In the genomic region with DNA sequence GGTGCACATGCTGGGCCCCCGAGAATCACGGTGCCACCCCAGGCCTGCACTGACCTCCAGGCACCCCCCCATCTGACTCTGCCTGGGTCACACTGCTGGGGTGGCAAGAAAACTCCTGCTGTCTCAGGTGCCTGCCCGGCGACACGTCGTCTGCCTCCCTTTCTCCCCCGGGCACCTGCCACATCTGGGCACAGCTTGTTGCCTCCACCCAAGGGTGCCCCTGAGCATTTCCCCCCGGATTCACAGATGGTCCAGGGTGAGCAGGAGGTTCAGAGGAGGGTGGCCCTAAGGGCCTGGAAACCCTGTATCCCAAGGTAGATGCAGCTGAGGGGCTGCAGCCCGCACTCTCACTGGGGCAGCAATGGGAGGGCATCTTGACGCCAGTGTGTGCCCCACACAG, we compare ENCODE assay signal across 25 cellular contexts. TPM values are rescaled to one million over a fixed set of nuclear protein-coding genes. Genes with fewer than 3 reads are reported as not detected.
DNase-seq lines count a peak whose midpoint lies in the region.
"Had no signal": no experiment of that assay in that cellular context is flagged by ENCODE, and none has a peak within 500 bp of the region (broad histone marks: within the 10 kb centered on the region; RNA-seq: fewer than 3 reads in every experiment).

No MANE protein-coding gene starts in this region.

- H2BK5ac ChIP-seq in trophoblast cell (ENCODE audit: low read depth, low read length, poor library complexity), result no peak overlapping the region

- H3K18ac ChIP-seq in trophoblast cell (ENCODE audit: low read length), result no peak overlapping the region

- H3K4ac ChIP-seq in trophoblast cell (ENCODE audit: low read depth, low read length), result no peak overlapping the region

- H4K20me1 ChIP-seq in BLaER1, result no peaks in the 10 kb centered on the region
- peaks cover 0 to 11% (median 0%) of the 10 kb centered on the region in 11 experiments; a peak in 2 of 22 replicates for H4K20me1 ChIP-seq in BLaER1 treated with 17β-estradiol and CSF1 and Interleukin-3, amounts not matched to agents 10 nM and 100 nM

- H3K36me3 ChIP-seq in BLaER1 (no peaks in the 10 kb centered on the region), trophoblast cell (ENCODE audit: control insufficient read depth in 1 of 2, insufficient read depth in 2 of 2, low read length in 2 of 2) (no peaks in the 10 kb centered on the region)
- H3K36me3 ChIP-seq in BLaER1 treated with 17β-estradiol and CSF1 and Interleukin-3, amounts not matched to agents 10 nM and 100 nM, result no peaks in the 10 kb centered on the region
- H3K36me3 ChIP-seq: BE2C had no signal

- H3K4me3 ChIP-seq in BLaER1 (0 out of 2 replicates have a peak overlapping the region, but pooled peaks have one; percentile 69), trophoblast cell (ENCODE audit: low read depth, low read length) (peak overlapping the region; percentile 13)
- H3K4me3 ChIP-seq in BLaER1 treated with 17β-estradiol and CSF1 and Interleukin-3, amounts not matched to agents 10 nM and 100 nM, result peak overlapping the region in 1 of 10 experiments; percentile 68; a peak in 1 of 20 replicates
- H3K4me3 ChIP-seq: GM12878 had no signal

- WGBS in trophoblast cell (ENCODE audit: extremely low coverage, insufficient coverage, insufficient read length), result no CpG with 5 or more reads among the region's 10 CpGs

- H3K79me1 ChIP-seq in trophoblast cell (ENCODE audit: low read length), result no peaks in the 10 kb centered on the region

- H3K27ac ChIP-seq in BLaER1 (peak overlapping the region; percentile 94), trophoblast cell (ENCODE audit: low read depth, low read length) (no peak overlapping the region)
- peak overlapping the region in 4 of 11 experiments; percentile 7 to 77 (median 70); a peak in 3 of 22 replicates for H3K27ac ChIP-seq in BLaER1 treated with 17β-estradiol and CSF1 and Interleukin-3, amounts not matched to agents 10 nM and 100 nM

- H2AK5ac ChIP-seq in trophoblast cell (ENCODE audit: low read length), result no peak overlapping the region

- DNase-seq in NCI-H69 (lab: John Stamatoyannopoulos, UW) (peak; percentile 29), trophoblast cell (no peak), ecto neural progenitor cell (ENCODE audit: low spot score) (no peak)
- DNase-seq in activated CD4-positive, alpha-beta T cell treated with anti-CD3 and anti-CD28 coated beads for 4 hours, result no peak
- no peak for DNase-seq in activated CD8-positive, alpha-beta memory T cell treated with anti-CD3 and anti-CD28 coated beads, Interleukin-2, amount 50 U/mL, for 48 hours
- DNase-seq: 8988T; ACHN; BE2C; C1 segment of cervical spinal cord; CD4-positive, CD25-positive, alpha-beta regulatory T cell; CD8-positive, alpha-beta memory T cell; COR-L47; DMS 273 treated with DMSO at 0.1 percent for 48 hours; DMS153; DMS53; DMS79; DND-41; EL; GDM1 had no signal

- H4K91ac ChIP-seq in trophoblast cell (ENCODE audit: low read depth, low read length), result no peak overlapping the region

- no peak overlapping the region for H2AFZ ChIP-seq in trophoblast cell (ENCODE audit: insufficient read depth, low read length, poor library complexity)

- H3K4me1 ChIP-seq in BLaER1 (peaks cover 95% of the 10 kb centered on the region), trophoblast cell (ENCODE audit: control insufficient read depth in 1 of 2, insufficient read depth in 2 of 2, low read length in 2 of 2) (peaks cover 0 to 2% of the 10 kb centered on the region in 2 experiments)
- H3K4me1 ChIP-seq in BLaER1 treated with 17β-estradiol and CSF1 and Interleukin-3, amounts not matched to agents 10 nM and 100 nM, result peaks cover 62 to 100% (median 99%) of the 10 kb centered on the region in 10 experiments

- no peak overlapping the region for H4K12ac ChIP-seq in trophoblast cell (ENCODE audit: low read depth, low read length)

- H4K8ac ChIP-seq in trophoblast cell (ENCODE audit: low read depth, low read length), result no peak overlapping the region

- H3K27me3 ChIP-seq in BLaER1, result no peaks in the 10 kb centered on the region
- peaks cover 0 to 43% (median 0%) of the 10 kb centered on the region in 11 experiments; a peak in 7 of 22 replicates for H3K27me3 ChIP-seq in BLaER1 treated with 17β-estradiol and CSF1 and Interleukin-3, amounts not matched to agents 10 nM and 100 nM
- H3K27me3 ChIP-seq in trophoblast cell (ENCODE audit: insufficient read depth, low read length), result no peaks in the 10 kb centered on the region
- H3K27me3 ChIP-seq: BE2C had no signal

- H3K4me2 ChIP-seq in BLaER1, result peak overlapping the region; percentile 93
- H3K4me2 ChIP-seq in BLaER1 treated with 17β-estradiol and CSF1 and Interleukin-3, amounts not matched to agents 10 nM and 100 nM, result peak overlapping the region; percentile 3 to 100 (median 97); a peak in 20 of 22 replicates
- H3K4me2 ChIP-seq in trophoblast cell (ENCODE audit: low read length), result no peak overlapping the region

- H3K9ac ChIP-seq in BLaER1 (peak overlapping the region; percentile 84), trophoblast cell (ENCODE audit: low read length) (no peak overlapping the region)
- peak overlapping the region in 5 of 11 experiments; percentile 69 to 81 (median 77); a peak in 7 of 22 replicates for H3K9ac ChIP-seq in BLaER1 treated with 17β-estradiol and CSF1 and Interleukin-3, amounts not matched to agents 10 nM and 100 nM

- H3K23ac ChIP-seq in trophoblast cell (ENCODE audit: low read length), result no peak overlapping the region

- H3K79me2 ChIP-seq in trophoblast cell (ENCODE audit: control insufficient read depth, insufficient read depth, low read length, poor library complexity), result no peaks in the 10 kb centered on the region

- no peak overlapping the region for H3K14ac ChIP-seq in trophoblast cell (ENCODE audit: low read length)

- no peaks in the 10 kb centered on the region for H3K9me3 ChIP-seq in BLaER1
- no peaks in the 10 kb centered on the region for H3K9me3 ChIP-seq in BLaER1 treated with 17β-estradiol and CSF1 and Interleukin-3, amounts not matched to agents 10 nM and 100 nM (replicated peaks in 1 of 11)
- H3K9me3 ChIP-seq in trophoblast cell (ENCODE audit: insufficient read depth, low read depth, low read length), result peaks cover 1% of the 10 kb centered on the region
- H3K9me3 ChIP-seq: BE2C had no signal

- no peak overlapping the region for H2BK12ac ChIP-seq in trophoblast cell (ENCODE audit: low read length)

- H2BK120ac ChIP-seq in trophoblast cell (ENCODE audit: insufficient read depth, low read length, poor library complexity), result no peak overlapping the region

RNA-seq across cellular contexts. Expression of gene QSOX2, which starts 14.9 kb away (rescaled TPM):
- 3.9 and 4.3 TPM in 2 replicates for polyA plus RNA-seq in trophoblast cell (2013)

RNA-seq across cellular contexts. Expression of gene CCDC187, which starts 43.4 kb away (rescaled TPM):
- polyA plus RNA-seq in trophoblast cell (2013), result 0.04 TPM in 2 replicates
- polyA plus RNA-seq: AG04450; CD14-positive monocyte; CD4-positive, alpha-beta memory T cell; CD4-positive, CD25-positive, alpha-beta regulatory T cell; CD8-positive, alpha-beta memory T cell had no signal

RNA-seq across cellular contexts. Expression of gene LHX3, which starts 55.6 kb away (rescaled TPM):
- polyA plus RNA-seq in trophoblast cell (2013), result 0.01 TPM in 2 replicates
- polyA plus RNA-seq: AG04450; CD14-positive monocyte; CD4-positive, alpha-beta memory T cell; CD4-positive, CD25-positive, alpha-beta regulatory T cell; CD8-positive, alpha-beta memory T cell; GM12878 had no signal
